In the genomic region with DNA sequence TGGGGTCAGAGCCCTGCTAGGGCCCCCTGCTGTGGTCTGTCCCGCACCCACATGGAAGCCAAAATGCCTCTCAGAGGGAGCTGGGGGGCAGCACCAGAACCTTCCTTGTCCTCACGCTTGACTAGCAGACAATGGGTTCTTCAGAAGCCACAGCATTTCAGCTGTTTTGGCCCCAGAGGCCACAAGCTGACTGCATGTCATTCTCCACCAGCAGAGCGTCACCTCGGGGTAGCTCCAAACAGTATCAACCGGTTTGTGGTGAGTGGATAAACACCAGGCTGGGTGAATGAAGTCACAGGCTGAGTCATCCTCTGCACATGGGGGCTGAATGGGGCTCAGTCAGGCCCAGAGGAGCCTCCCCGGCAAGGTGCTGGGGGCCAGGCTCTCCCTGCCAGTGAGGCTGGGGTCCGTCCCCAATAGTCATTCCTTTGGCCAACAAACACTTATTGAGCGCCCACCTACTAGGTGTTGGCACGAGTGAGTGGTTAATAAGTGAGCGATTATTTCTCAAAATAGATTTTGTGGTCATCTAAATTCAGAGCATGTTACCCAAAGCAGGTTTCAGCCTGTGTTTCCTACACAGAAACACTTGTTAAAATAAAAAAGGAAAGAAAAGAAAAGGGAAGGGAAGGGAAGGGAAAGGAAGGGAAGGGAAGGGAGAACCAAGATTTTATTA, we compare ENCODE assay signal across 9 cellular contexts. TPM values are rescaled to one million over a fixed set of nuclear protein-coding genes. Genes with fewer than 3 reads are reported as not detected.
DNase-seq lines count a peak whose midpoint lies in the region; ATAC-seq and TF ChIP-seq lines count a peak whose summit lies in the region.
"Had no signal": no experiment of that assay in that cellular context is flagged by ENCODE, and none has a peak within 500 bp of the region (broad histone marks: within the 10 kb centered on the region; RNA-seq: fewer than 3 reads in every experiment).

No MANE protein-coding gene starts in this region.

- H3K27me3 ChIP-seq in foreskin keratinocyte, result peaks cover 30% of the 10 kb centered on the region

- no peak for TF ChIP-seq CTCF in foreskin keratinocyte (conservative IDR thresholded peaks at IDR 0.05)

- H3K4me1 ChIP-seq in foreskin keratinocyte, result no peaks in the 10 kb centered on the region

- H3K27me3 Mint-ChIP-seq in T-helper 2 cell treated with Interferon-gamma antibody and Interleukin-4, amounts not matched to agents 5 μg/mL and 100 μg/mL, for 36 hours (ENCODE audit: low read depth), result peaks cover 38% of the 10 kb centered on the region

- peak; percentile 98 for ATAC-seq in GM19397 (IDR thresholded peaks at IDR 0.05; ENCODE audit: unreplicated experiment)
- ATAC-seq in HG03342 (IDR thresholded peaks at IDR 0.05; ENCODE audit: unreplicated experiment), result peak; percentile 98
- ATAC-seq in foreskin keratinocyte, result peak; percentile 86

- no peak overlapping the region for H3K27ac ChIP-seq in foreskin keratinocyte
- H3K27ac ChIP-seq: VCaP had no signal

- DNase-seq in ELF-1 (ENCODE audit: low read depth, low spot score) (peak; percentile 78), foreskin keratinocyte (peak; percentile 31 to 62), NCI-H2227 (lab: John Stamatoyannopoulos, UW; ENCODE audit: unreplicated experiment) (no peak)
- peak; percentile 29 for DNase-seq in T-helper 2 cell treated with Interferon-gamma antibody and Interleukin-4, amounts not matched to agents 5 μg/mL and 100 μg/mL, for 36 hours (ENCODE audit: low spot score)
- DNase-seq in stimulated activated CD8-positive, alpha-beta memory T cell treated with anti-CD3 and anti-CD28 coated beads, Interleukin-7, amount 100 ng/mL, for 48 hours (ENCODE audit: extremely low read depth in 1 of 2, low read depth in 1 of 2), result peak; percentile 35 to 57
- no peak for DNase-seq in effector CD8-positive, alpha-beta T cell (lab: John Stamatoyannopoulos, UW)

- no peak overlapping the region for H3K27ac Mint-ChIP-seq in T-helper 2 cell treated with Interferon-gamma antibody and Interleukin-4, amounts not matched to agents 5 μg/mL and 100 μg/mL, for 36 hours

- peaks cover 6% of the 10 kb centered on the region for H3K4me1 Mint-ChIP-seq in T-helper 2 cell treated with Interferon-gamma antibody and Interleukin-4, amounts not matched to agents 5 μg/mL and 100 μg/mL, for 36 hours (ENCODE audit: low read depth)

- H3K4me3 Mint-ChIP-seq in T-helper 2 cell treated with Interferon-gamma antibody and Interleukin-4, amounts not matched to agents 5 μg/mL and 100 μg/mL, for 36 hours, result no peak overlapping the region

- no peaks in the 10 kb centered on the region for H3K36me3 Mint-ChIP-seq in T-helper 2 cell treated with Interferon-gamma antibody and Interleukin-4, amounts not matched to agents 5 μg/mL and 100 μg/mL, for 36 hours (ENCODE audit: low read depth)

- H3K9me3 Mint-ChIP-seq in T-helper 2 cell treated with Interferon-gamma antibody and Interleukin-4, amounts not matched to agents 5 μg/mL and 100 μg/mL, for 36 hours, result no peaks in the 10 kb centered on the region

RNA-seq across cellular contexts. Expression of a gene that starts 9.1 kb away (rescaled TPM):
- total RNA-seq in foreskin keratinocyte, result not detected in 2 replicates
- not detected in 2 replicates for polyA plus RNA-seq in foreskin keratinocyte

RNA-seq across cellular contexts. Expression of a gene that starts 53.3 kb away (rescaled TPM):
- not detected in 2 replicates for total RNA-seq in foreskin keratinocyte
- polyA plus RNA-seq in foreskin keratinocyte, result not detected in 2 replicates

Comparison
In these comparisons a context has a peak if more than half of its experiments do, and no peak if none do; other contexts are left out.
1. DNase-seq: peak in ELF-1 (single experiment), T-helper 2 cell treated with Interferon-gamma antibody and Interleukin-4, amounts not matched to agents 5 μg/mL and 100 μg/mL, for 36 hours (single experiment), foreskin keratinocyte (2 of 2) and stimulated activated CD8-positive, alpha-beta memory T cell treated with anti-CD3 and anti-CD28 coated beads, Interleukin-7, amount 100 ng/mL, for 48 hours (2 of 2); none in effector CD8-positive, alpha-beta T cell (single experiment) and NCI-H2227 (single experiment).
2. Peak in every context shown above with its lines, with median percentiles within 50 percentile points of each other: ATAC-seq.